8 cellular contexts compared by ENCODE assay signal in genomic region chr4:37767546-37767945, GRCh38. TPM values are rescaled to one million over a fixed set of nuclear protein-coding genes. Genes with fewer than 3 reads are reported as not detected.
DNase-seq lines count a peak whose midpoint lies in the region; ATAC-seq, FAIRE-seq and TF ChIP-seq lines count a peak whose summit lies in the region.

No MANE protein-coding gene starts in this region.

- no peaks in the 10 kb centered on the region for H3K79me2 ChIP-seq in astrocyte (ENCODE audit: insufficient read depth, low read length)

- peak; percentile 6 for DNase-seq in Caki2 (ENCODE audit: low read depth)
- peak; percentile 6 for DNase-seq in NCI-H1694 treated with DMSO at 0.1 percent for 48 hours (lab: John Stamatoyannopoulos, UW)
- DNase-seq in astrocyte (ENCODE audit: low read depth): peak; percentile 57
- peak in 2 of 3 donors; percentile 56 to 61 for DNase-seq in right lobe of liver
- DNase-seq in NOMO-1 treated with dmso at 0.1 percent for 144 hours (lab: John Stamatoyannopoulos, UW; ENCODE audit: unreplicated experiment): no peak
- DNase-seq in activated T-helper 1 cell treated with anti-CD3 and anti-CD28 coated beads, Interleukin-12 subunit alpha, Interleukin-12 subunit beta, Interleukin-2, Interleukin-4 antibody, amounts not matched to agents 30 ng/mL and 10 ng/mL and 1 ng/mL, durations not matched to agents 14 hours and 24 hours and 36 hours (ENCODE audit: low spot score): no peak
- DNase-seq in G401 (ENCODE audit: low spot score): no peak

- WGBS in right lobe of liver (ENCODE audit: insufficient coverage, low coverage, low lambda C conversion rate, missing lambda C conversion rate): 38% methylated on average over 4 of the region's 5 CpGs

- no peaks in the 10 kb centered on the region for H3K27me3 ChIP-seq in astrocyte (ENCODE audit: insufficient read depth, low read length)
- H3K27me3 ChIP-seq in right lobe of liver: no peaks in the 10 kb centered on the region

- FAIRE-seq in astrocyte (lab: Jason Lieb, UNC): no peak

- no peak overlapping the region for H3K4me3 Mint-ChIP-seq in astrocyte (ENCODE audit: unreplicated experiment)
- no peak overlapping the region for H3K4me3 Mint-ChIP-seq in activated T-helper 1 cell treated with anti-CD3 and anti-CD28 coated beads, Interleukin-12 subunit alpha, Interleukin-12 subunit beta, Interleukin-2, Interleukin-4 antibody, amounts not matched to agents 30 ng/mL and 10 ng/mL and 1 ng/mL, durations not matched to agents 14 hours and 24 hours and 36 hours

- H3K36me3 Mint-ChIP-seq in astrocyte (ENCODE audit: low read depth, unreplicated experiment): no peaks in the 10 kb centered on the region
- no peaks in the 10 kb centered on the region for H3K36me3 Mint-ChIP-seq in activated T-helper 1 cell treated with anti-CD3 and anti-CD28 coated beads, Interleukin-12 subunit alpha, Interleukin-12 subunit beta, Interleukin-2, Interleukin-4 antibody, amounts not matched to agents 30 ng/mL and 10 ng/mL and 1 ng/mL, durations not matched to agents 14 hours and 24 hours and 36 hours (ENCODE audit: low read depth)

- H3K9me3 ChIP-seq in astrocyte (ENCODE audit: insufficient read depth, low read depth, low read length) (no peaks in the 10 kb centered on the region), right lobe of liver (no peaks in the 10 kb centered on the region)

- intact Hi-C loops in right lobe of liver (cut with DNase I): no loop called here
- intact Hi-C loops in activated T-helper 1 cell treated with anti-CD3 and anti-CD28 coated beads, Interleukin-12 subunit alpha, Interleukin-12 subunit beta, Interleukin-2, Interleukin-4 antibody, amounts not matched to agents 30 ng/mL and 10 ng/mL and 1 ng/mL, durations not matched to agents 14 hours and 24 hours and 36 hours (cut with micrococcal nuclease): loop anchor here (5.0 kb wide), 1 partner anchor 50 kb away; no protein-coding TSS in a partner anchor

- H3K4me3 ChIP-seq in astrocyte (ENCODE audit: insufficient read depth, low read depth, low read length): no peak overlapping the region
- H3K4me3 ChIP-seq in right lobe of liver: no peak overlapping the region

- no peaks in the 10 kb centered on the region for H4K20me1 ChIP-seq in astrocyte (ENCODE audit: insufficient read depth, low read length)

- peaks cover 1% of the 10 kb centered on the region for H3K4me1 Mint-ChIP-seq in astrocyte (ENCODE audit: low read depth, unreplicated experiment)
- peaks cover 12% of the 10 kb centered on the region for H3K4me1 Mint-ChIP-seq in activated T-helper 1 cell treated with anti-CD3 and anti-CD28 coated beads, Interleukin-12 subunit alpha, Interleukin-12 subunit beta, Interleukin-2, Interleukin-4 antibody, amounts not matched to agents 30 ng/mL and 10 ng/mL and 1 ng/mL, durations not matched to agents 14 hours and 24 hours and 36 hours (ENCODE audit: low read depth)

- H3K4me1 ChIP-seq in astrocyte (ENCODE audit: insufficient read depth, low read length): no peaks in the 10 kb centered on the region
- H3K4me1 ChIP-seq in right lobe of liver: no peaks in the 10 kb centered on the region

- no peak overlapping the region for H3K4me2 ChIP-seq in astrocyte (ENCODE audit: low read length)

- no peak overlapping the region for H3K27ac ChIP-seq in astrocyte (ENCODE audit: low read depth, low read length)
- H3K27ac ChIP-seq in right lobe of liver: no peak overlapping the region

- no peak overlapping the region for H3K27ac Mint-ChIP-seq in astrocyte (ENCODE audit: unreplicated experiment)
- no peak overlapping the region for H3K27ac Mint-ChIP-seq in activated T-helper 1 cell treated with anti-CD3 and anti-CD28 coated beads, Interleukin-12 subunit alpha, Interleukin-12 subunit beta, Interleukin-2, Interleukin-4 antibody, amounts not matched to agents 30 ng/mL and 10 ng/mL and 1 ng/mL, durations not matched to agents 14 hours and 24 hours and 36 hours

- TF ChIP-seq CTCF in astrocyte (IDR thresholded peaks at IDR 0.05; ENCODE audit: insufficient read depth, low read depth, low read length) (no peak), right lobe of liver (IDR thresholded peaks at IDR 0.05) (no peak)

- TF ChIP-seq POLR2A in right lobe of liver (IDR thresholded peaks at IDR 0.05): no peak

- H3K9ac ChIP-seq in astrocyte (ENCODE audit: low read length): no peak overlapping the region

- peaks cover 11% of the 10 kb centered on the region for H3K27me3 Mint-ChIP-seq in astrocyte (ENCODE audit: low read depth, unreplicated experiment)
- H3K27me3 Mint-ChIP-seq in activated T-helper 1 cell treated with anti-CD3 and anti-CD28 coated beads, Interleukin-12 subunit alpha, Interleukin-12 subunit beta, Interleukin-2, Interleukin-4 antibody, amounts not matched to agents 30 ng/mL and 10 ng/mL and 1 ng/mL, durations not matched to agents 14 hours and 24 hours and 36 hours (ENCODE audit: insufficient read depth): no peaks in the 10 kb centered on the region

- peak; percentile 14 to 44 (median 40) for ATAC-seq in right lobe of liver
- no peak for ATAC-seq in GM19397 (IDR thresholded peaks at IDR 0.05; ENCODE audit: unreplicated experiment)

- in situ Hi-C loops in Caki2 (cut with HindIII; ENCODE audit: low pct_unique_long_range_greater_than_20kb, low sequenced_read_pairs) (no loop called here), G401 (cut with HindIII; ENCODE audit: low sequenced_read_pairs) (no loop called here)

- H3K9me3 Mint-ChIP-seq in astrocyte (ENCODE audit: unreplicated experiment): peaks cover 3% of the 10 kb centered on the region
- H3K9me3 Mint-ChIP-seq in activated T-helper 1 cell treated with anti-CD3 and anti-CD28 coated beads, Interleukin-12 subunit alpha, Interleukin-12 subunit beta, Interleukin-2, Interleukin-4 antibody, amounts not matched to agents 30 ng/mL and 10 ng/mL and 1 ng/mL, durations not matched to agents 14 hours and 24 hours and 36 hours: peaks cover under 1% of the 10 kb centered on the region

- no peaks in the 10 kb centered on the region for H3K36me3 ChIP-seq in astrocyte (ENCODE audit: insufficient read depth, low read length)
- no peaks in the 10 kb centered on the region for H3K36me3 ChIP-seq in right lobe of liver

- no peak overlapping the region for H2AFZ ChIP-seq in astrocyte (ENCODE audit: low read depth, low read length)

RNA-seq across cellular contexts. Expression of gene PGM2, which starts 58.9 kb away (rescaled TPM):
- 19.7 and 24.8 TPM in 2 replicates for total RNA-seq in Caki2 (2014; rRNA removed; shearing (Covaris generic); ENCODE audit: low replicate concordance)
- total RNA-seq in astrocyte (23.8 and 24.4 TPM in 2 replicates), right lobe of liver (10 to 100 TPM in 2 of 6 experiments, 1 to 10 TPM in 4; 5.5 to 16.3 (median 7.3) TPM)
- 43.0 and 50.0 TPM in 2 replicates for total RNA-seq in activated T-helper 1 cell treated with anti-CD3 and anti-CD28 coated beads, Interleukin-12 subunit alpha, Interleukin-12 subunit beta, Interleukin-2, Interleukin-4 antibody, amounts not matched to agents 30 ng/mL and 10 ng/mL and 1 ng/mL, durations not matched to agents 14 hours and 24 hours and 36 hours
- total RNA-seq in G401 (2014; rRNA removed; shearing (Covaris generic)): 38.0 and 40.1 TPM in 2 replicates

Comparison
In these comparisons a context has a peak if more than half of its experiments do, and no peak if none do; other contexts are left out.
1. DNase-seq: peak in Caki2 (single experiment), NCI-H1694 treated with DMSO at 0.1 percent for 48 hours (single experiment), astrocyte (single experiment) and right lobe of liver (2 of 3); none in NOMO-1 treated with dmso at 0.1 percent for 144 hours (single experiment), activated T-helper 1 cell treated with anti-CD3 and anti-CD28 coated beads, Interleukin-12 subunit alpha, Interleukin-12 subunit beta, Interleukin-2, Interleukin-4 antibody, amounts not matched to agents 30 ng/mL and 10 ng/mL and 1 ng/mL, durations not matched to agents 14 hours and 24 hours and 36 hours (single experiment) and G401 (single experiment).